In genomic region chr19:49468746-49469447, GRCh38 we compare ENCODE assay signal across 8 cellular contexts. TPM values are rescaled to one million over a fixed set of nuclear protein-coding genes. Genes with fewer than 3 reads are reported as not detected.
DNase-seq lines count a peak whose midpoint lies in the region; ATAC-seq, FAIRE-seq and TF ChIP-seq lines count a peak whose summit lies in the region.

No MANE protein-coding gene starts in this region.

- no peak overlapping the region for H2BK15ac ChIP-seq in mesenchymal stem cell (ENCODE audit: low read depth, poor library complexity, severe bottlenecking)

- H3K14ac ChIP-seq in mesenchymal stem cell (ENCODE audit: low read length in 2 of 2), result no peak overlapping the region

- no peak overlapping the region for H2AK5ac ChIP-seq in mesenchymal stem cell (ENCODE audit: low read length, severe bottlenecking)

- FAIRE-seq in D721Med (lab: Jason Lieb, UNC), result no peak

- peak overlapping the region; percentile 51 for H3K9ac ChIP-seq in mesenchymal stem cell (ENCODE audit: low read length)

- no peak overlapping the region for H2BK5ac ChIP-seq in mesenchymal stem cell (ENCODE audit: low read depth, low read length, poor library complexity, severe bottlenecking)

- no peak overlapping the region for H3K27ac ChIP-seq in mesenchymal stem cell (ENCODE audit: low read length, poor library complexity, severe bottlenecking)
- peak overlapping the region; percentile 77 for H3K27ac ChIP-seq in thymus (ENCODE audit: low read depth)

- ATAC-seq in HG03520 (IDR thresholded peaks at IDR 0.05; ENCODE audit: unreplicated experiment), result peak; percentile 60

- H2BK12ac ChIP-seq in mesenchymal stem cell (ENCODE audit: low read length in 2 of 2), result no peak overlapping the region

- DNase-seq in AG08395 (ENCODE audit: low spot score) (peak; percentile 72), GM19238 (ENCODE audit: insufficient read length, low spot score) (peak; percentile 67), UCSD-AML1 (lab: John Stamatoyannopoulos, UW; ENCODE audit: unreplicated experiment) (peak; percentile 66), cardiac fibroblast (ENCODE audit: low read depth in 2 of 2) (peak; percentile 93 to 94), mesenchymal stem cell (peak; percentile 17), D721Med (ENCODE audit: insufficient read length, low spot score) (no peak)

- H3K4ac ChIP-seq in mesenchymal stem cell (ENCODE audit: low read depth in 1 of 2, low read length in 2 of 2), result no peak overlapping the region

- no peaks in the 10 kb centered on the region for H3K79me1 ChIP-seq in mesenchymal stem cell (replicated peaks; ENCODE audit: low read length, poor library complexity, severe bottlenecking)

- H3K4me3 ChIP-seq in cardiac fibroblast (replicated peaks in 1 of 2; ENCODE audit: low read depth in 2 of 2, low read length in 2 of 2) (no peak overlapping the region), mesenchymal stem cell (ENCODE audit: insufficient read depth in 1 of 2, low read depth in 1 of 2, low read length in 2 of 2) (peak overlapping the region in 1 of 2 experiments; percentile 44), thymus (ENCODE audit: low read length) (no peak overlapping the region)

- H3K4me2 ChIP-seq in mesenchymal stem cell (ENCODE audit: low read length, poor library complexity, severe bottlenecking), result no peak overlapping the region

- H4K8ac ChIP-seq in mesenchymal stem cell (ENCODE audit: low read length), result no peak overlapping the region

- no peak overlapping the region for H4K91ac ChIP-seq in mesenchymal stem cell (ENCODE audit: low read length)

- H3K4me1 ChIP-seq in mesenchymal stem cell (ENCODE audit: control insufficient read depth, insufficient read depth, low read depth, low read length) (peaks cover 4% of the 10 kb centered on the region), thymus (ENCODE audit: control insufficient read depth, insufficient read depth, low read length) (peaks cover 24% of the 10 kb centered on the region)

- no peak overlapping the region for H3K18ac ChIP-seq in mesenchymal stem cell (ENCODE audit: low read depth in 1 of 2, low read length in 2 of 2)

- no peak overlapping the region for H2AFZ ChIP-seq in mesenchymal stem cell (ENCODE audit: low read depth, low read length)

- H3K23ac ChIP-seq in mesenchymal stem cell (ENCODE audit: low read length in 2 of 2), result no peak overlapping the region

- no peaks in the 10 kb centered on the region for H3K9me3 ChIP-seq in mesenchymal stem cell (ENCODE audit: control insufficient read depth, low read length)
- H3K9me3 ChIP-seq in thymus (ENCODE audit: control insufficient read depth), result no peaks in the 10 kb centered on the region

- 79% methylated on average over 14 of the region's 15 CpGs for WGBS in mesenchymal stem cell
- WGBS in thymus, result 62% methylated on average over 15 of the region's 15 CpGs

- TF ChIP-seq CTCF in cardiac fibroblast (IDR thresholded peaks at IDR 0.05; ENCODE audit: low read depth, low read length), result no peak
- TF ChIP-seq CTCF in D721Med (IDR thresholded peaks at IDR 0.05; ENCODE audit: insufficient read depth, missing control alignments), result no peak

- H2BK120ac ChIP-seq in mesenchymal stem cell (ENCODE audit: low read depth, low read length), result no peak overlapping the region

- H3K27me3 ChIP-seq in mesenchymal stem cell (ENCODE audit: control insufficient read depth in 1 of 2, insufficient read depth in 1 of 2, low read length in 2 of 2), result no peaks in the 10 kb centered on the region
- H3K27me3 ChIP-seq in thymus (ENCODE audit: control insufficient read depth, insufficient read depth), result no peaks in the 10 kb centered on the region

- H3K36me3 ChIP-seq in mesenchymal stem cell (ENCODE audit: control insufficient read depth in 1 of 2, insufficient read depth in 2 of 2, low read depth in 1 of 2, low read length in 2 of 2) (peaks cover 8 to 53% of the 10 kb centered on the region in 2 experiments), thymus (ENCODE audit: control insufficient read depth, insufficient read depth) (peaks cover 37% of the 10 kb centered on the region)

RNA-seq across cellular contexts. Expression of gene FLT3LG, which starts 5.1 kb away (rescaled TPM):
- 11.9 TPM for polyA plus RNA-seq in mesenchymal stem cell (2013, experiment 1 of 2)
- polyA plus RNA-seq in mesenchymal stem cell (2013, experiment 2 of 2), result 12.5 TPM
- 32.1 TPM for polyA plus RNA-seq in thymus

RNA-seq across cellular contexts. Expression of gene ALDH16A1, which starts 15.9 kb away (rescaled TPM):
- 7.6 TPM for polyA plus RNA-seq in mesenchymal stem cell (2013, experiment 1 of 2)
- polyA plus RNA-seq in mesenchymal stem cell (2013, experiment 2 of 2), result 6.8 TPM
- 51.6 TPM for polyA plus RNA-seq in thymus

RNA-seq across cellular contexts. Expression of gene PIH1D1, which starts 17.3 kb away (rescaled TPM):
- polyA plus RNA-seq in mesenchymal stem cell (2013, experiment 1 of 2), result 54.8 TPM
- 53.7 TPM for polyA plus RNA-seq in mesenchymal stem cell (2013, experiment 2 of 2)
- polyA plus RNA-seq in thymus, result 130 TPM

RNA-seq across cellular contexts. Expression of gene RPL13A, which starts 18.5 kb away (rescaled TPM):
- polyA plus RNA-seq in mesenchymal stem cell (2013, experiment 1 of 2), result 4,918 TPM
- 4,876 TPM for polyA plus RNA-seq in mesenchymal stem cell (2013, experiment 2 of 2)
- polyA plus RNA-seq in thymus, result 4,231 TPM

RNA-seq across cellular contexts. Expression of gene RPS11, which starts 27.3 kb away (rescaled TPM):
- polyA plus RNA-seq in mesenchymal stem cell (2013, experiment 1 of 2), result 3,021 TPM
- 2,952 TPM for polyA plus RNA-seq in mesenchymal stem cell (2013, experiment 2 of 2)
- 4,965 TPM for polyA plus RNA-seq in thymus
